ENCODE assay signal across 8 cellular contexts in the genomic region with DNA sequence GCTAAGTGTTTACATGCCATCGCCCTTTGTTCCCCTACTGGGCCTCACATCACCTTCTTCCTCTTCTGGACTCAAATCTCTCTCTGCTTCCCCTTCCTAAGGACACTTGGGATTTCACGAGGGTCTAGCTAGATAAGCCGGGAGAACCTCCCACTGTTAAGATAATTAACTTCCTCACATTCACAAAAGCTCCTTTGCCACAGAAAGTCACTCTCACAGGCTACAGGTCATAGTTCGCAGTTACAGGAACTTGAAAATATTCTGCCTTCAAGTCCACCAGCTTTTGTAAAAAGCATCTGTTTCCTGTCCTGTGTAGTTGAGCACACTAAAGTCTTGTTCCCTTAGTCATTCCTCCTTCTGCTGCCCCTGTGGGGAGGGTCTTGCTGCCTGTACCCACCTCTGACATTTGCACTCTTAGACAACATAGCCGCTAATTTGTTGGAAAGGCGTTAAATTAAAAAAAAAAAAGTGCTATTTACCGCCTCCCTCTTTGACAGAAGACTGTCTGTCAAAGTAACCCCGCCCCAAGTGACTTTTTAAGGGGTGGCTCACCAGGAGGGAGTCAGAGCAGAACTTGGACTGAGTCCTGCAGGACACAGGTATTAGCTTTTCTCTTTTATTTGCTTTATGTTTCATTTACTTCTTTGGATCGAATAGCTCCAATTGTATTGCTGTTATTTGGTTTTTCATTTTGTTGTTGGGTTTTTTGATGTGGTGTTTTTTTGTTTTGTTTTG. TPM values are rescaled to one million over a fixed set of nuclear protein-coding genes. Genes with fewer than 3 reads are reported as not detected.
DNase-seq lines count a peak whose midpoint lies in the region; ATAC-seq, FAIRE-seq and TF ChIP-seq lines count a peak whose summit lies in the region.

No MANE protein-coding gene starts in this region.

- peak overlapping the region; percentile 99 for H3K27ac Mint-ChIP-seq in activated CD4-positive, alpha-beta T cell treated with anti-CD3 and anti-CD28 coated beads, Interleukin-2, amount 10 ng/mL, durations not matched to agents 24 days and 14 days

- TF ChIP-seq POLR2A in GM12892 (IDR thresholded peaks at IDR 0.05; ENCODE audit: low read depth, low read length): peak; percentile 100
- no peak for TF ChIP-seq POLR2A in gastroesophageal sphincter (IDR thresholded peaks at IDR 0.05)

- peak overlapping the region; percentile 99 for H3K4me3 Mint-ChIP-seq in activated CD4-positive, alpha-beta T cell treated with anti-CD3 and anti-CD28 coated beads, Interleukin-2, amount 10 ng/mL, durations not matched to agents 24 days and 14 days

- DNase-seq in GM12892 (ENCODE audit: insufficient read length): no peak
- DNase-seq in activated CD4-positive, alpha-beta T cell treated with anti-CD3 and anti-CD28 coated beads, Interleukin-2, amount 10 ng/mL, durations not matched to agents 24 days and 14 days: peak; percentile 95
- peak; percentile 84 for DNase-seq in stimulated activated CD4-positive, alpha-beta T cell treated with anti-CD3 and anti-CD28 coated beads, Interleukin-4, amount 100 ng/mL, for 24 hours
- no peak for DNase-seq in ecto neural progenitor cell (ENCODE audit: low spot score)

- ATAC-seq in HG03460 (IDR thresholded peaks at IDR 0.05; ENCODE audit: unreplicated experiment): peak; percentile 54
- ATAC-seq in gastroesophageal sphincter: no peak
- ATAC-seq in GM21381 (IDR thresholded peaks at IDR 0.05; ENCODE audit: unreplicated experiment): no peak
- ATAC-seq in HG03442 (IDR thresholded peaks at IDR 0.05; ENCODE audit: unreplicated experiment): no peak

- peaks cover 67% of the 10 kb centered on the region for H3K4me1 Mint-ChIP-seq in activated CD4-positive, alpha-beta T cell treated with anti-CD3 and anti-CD28 coated beads, Interleukin-2, amount 10 ng/mL, durations not matched to agents 24 days and 14 days

- H3K27ac ChIP-seq in gastroesophageal sphincter: peak overlapping the region in 3 of 4 donors; percentile 2 to 55 (median 24)

- H3K9me3 ChIP-seq in gastroesophageal sphincter: no peaks in the 10 kb centered on the region

- intact Hi-C loops in activated CD4-positive, alpha-beta T cell treated with anti-CD3 and anti-CD28 coated beads, Interleukin-2, amount 10 ng/mL, durations not matched to agents 24 days and 14 days (cut with micrococcal nuclease): loop anchor here (2.0 to 10.0 kb wide), 4 partner anchors 14 to 944 kb away; a partner anchor contains a TSS

- no peaks in the 10 kb centered on the region for H3K27me3 Mint-ChIP-seq in activated CD4-positive, alpha-beta T cell treated with anti-CD3 and anti-CD28 coated beads, Interleukin-2, amount 10 ng/mL, durations not matched to agents 24 days and 14 days

- H3K4me1 ChIP-seq in gastroesophageal sphincter: no peaks in the 10 kb centered on the region

- no peak for TF ChIP-seq CTCF in gastroesophageal sphincter (IDR thresholded peaks at IDR 0.05)

- 11 to 34% methylated on average over 4 to 9 of the region's 9 CpGs for WGBS in gastroesophageal sphincter (ENCODE audit: low coverage in 1 of 2), 2 donors

- H3K4me3 ChIP-seq in gastroesophageal sphincter: peak overlapping the region in 1 of 2 donors; percentile 7

- no peaks in the 10 kb centered on the region for H3K36me3 ChIP-seq in gastroesophageal sphincter

- peaks cover 42% of the 10 kb centered on the region for H3K36me3 Mint-ChIP-seq in activated CD4-positive, alpha-beta T cell treated with anti-CD3 and anti-CD28 coated beads, Interleukin-2, amount 10 ng/mL, durations not matched to agents 24 days and 14 days (ENCODE audit: low read depth)

- peak; percentile 78 for FAIRE-seq in GM12892 (lab: Jason Lieb, UNC)

- no peak for TF ChIP-seq EP300 in gastroesophageal sphincter (IDR thresholded peaks at IDR 0.05)

- no peaks in the 10 kb centered on the region for H3K9me3 Mint-ChIP-seq in activated CD4-positive, alpha-beta T cell treated with anti-CD3 and anti-CD28 coated beads, Interleukin-2, amount 10 ng/mL, durations not matched to agents 24 days and 14 days

- H3K27me3 ChIP-seq in gastroesophageal sphincter: peaks cover 62% of the 10 kb centered on the region

RNA-seq across cellular contexts. Expression of a gene that starts 26.8 kb away (rescaled TPM):
- polyA plus RNA-seq in GM12892 (2012; ENCODE audit: missing spikeins): 21.8 TPM
- total RNA-seq in activated CD4-positive, alpha-beta T cell treated with anti-CD3 and anti-CD28 coated beads, Interleukin-2, amount 10 ng/mL, durations not matched to agents 24 days and 14 days: 31.1 and 32.8 TPM in 2 replicates
- 1 to 10 TPM in 1 of 4 donors, not detected in 3; 4.3 TPM for total RNA-seq in gastroesophageal sphincter

Comparison
In these comparisons a context has a peak if more than half of its experiments do, and no peak if none do; other contexts are left out.
1. DNase-seq: peak in activated CD4-positive, alpha-beta T cell treated with anti-CD3 and anti-CD28 coated beads, Interleukin-2, amount 10 ng/mL, durations not matched to agents 24 days and 14 days (single experiment) and stimulated activated CD4-positive, alpha-beta T cell treated with anti-CD3 and anti-CD28 coated beads, Interleukin-4, amount 100 ng/mL, for 24 hours (single experiment); none in GM12892 (single experiment) and ecto neural progenitor cell (single experiment).